In genomic region chr5:115977988-115978387, GRCh38 we compare ENCODE assay signal across 12 cellular contexts. TPM values are rescaled to one million over a fixed set of nuclear protein-coding genes. Genes with fewer than 3 reads are reported as not detected.
DNase-seq lines count a peak whose midpoint lies in the region; ATAC-seq and TF ChIP-seq lines count a peak whose summit lies in the region.
"Had no signal": no experiment of that assay in that cellular context is flagged by ENCODE, and none has a peak within 500 bp of the region (broad histone marks: within the 10 kb centered on the region; RNA-seq: fewer than 3 reads in every experiment).

No MANE protein-coding gene starts in this region.

- TF ChIP-seq RAD21 in SK-N-SH (IDR thresholded peaks at IDR 0.05; ENCODE audit: low read length) = no peak

- no peaks in the 10 kb centered on the region for H3K79me1 ChIP-seq in neuronal stem cell (ENCODE audit: low read depth, low read length)

- no peaks in the 10 kb centered on the region for H3K27me3 ChIP-seq in SK-N-SH (ENCODE audit: insufficient read depth)
- no peaks in the 10 kb centered on the region for H3K27me3 ChIP-seq in skeletal muscle tissue (ENCODE audit: control insufficient read depth in 3 of 3, insufficient read depth in 3 of 3, low read length in 3 of 3)
- H3K27me3 ChIP-seq in neuronal stem cell (ENCODE audit: control insufficient read depth in 3 of 3, insufficient read depth in 3 of 3, low read depth in 1 of 3, low read length in 3 of 3) = no peaks in the 10 kb centered on the region

- H2AFZ ChIP-seq in SK-N-SH (ENCODE audit: low read depth) (no peak overlapping the region; the same call in 1 of the 2 replicates), neuronal stem cell (ENCODE audit: low read length) (no peak overlapping the region)

- no peak overlapping the region for H2BK15ac ChIP-seq in neuronal stem cell (ENCODE audit: low read length)

- H3K4me3 ChIP-seq in SK-N-SH (ENCODE audit: low read depth in 2 of 2, low read length in 1 of 2) = no peak overlapping the region
- no peak overlapping the region for H3K4me3 ChIP-seq in skeletal muscle tissue (ENCODE audit: low read length in 3 of 3)
- no peak overlapping the region for H3K4me3 ChIP-seq in neuronal stem cell (ENCODE audit: low read length in 2 of 2)
- H3K4me3 ChIP-seq: PC-9 had no signal

- H2BK5ac ChIP-seq in neuronal stem cell (ENCODE audit: low read length) = no peak overlapping the region

- no peaks in the 10 kb centered on the region for H3K79me2 ChIP-seq in SK-N-SH (ENCODE audit: insufficient read depth)

- H4K20me1 ChIP-seq in SK-N-SH (ENCODE audit: insufficient read depth) = no peaks in the 10 kb centered on the region

- no peak overlapping the region for H3K14ac ChIP-seq in neuronal stem cell (ENCODE audit: low read length)

- CTCF ChIA-PET in SK-N-SH (lab: Yijun Ruan, JAX) = no interaction called here

- in situ Hi-C loops in GM13976 (cut with MboI; ENCODE audit: low sequenced_read_pairs, unreplicated experiment) = no loop called here

- H3K9me3 ChIP-seq in SK-N-SH (peaks cover 4% of the 10 kb centered on the region; the same call in 1 of the 2 replicates), skeletal muscle tissue (ENCODE audit: control insufficient read depth in 3 of 3, low read length in 3 of 3) (no peaks in the 10 kb centered on the region), neuronal stem cell (replicated peaks in 1 of 2; ENCODE audit: control insufficient read depth in 2 of 2, insufficient read depth in 1 of 2, low read depth in 1 of 2, low read length in 2 of 2) (no peaks in the 10 kb centered on the region)

- no peak overlapping the region for H3K9ac ChIP-seq in SK-N-SH
- no peak overlapping the region for H3K9ac ChIP-seq in skeletal muscle tissue (ENCODE audit: low read depth in 1 of 3, low read length in 3 of 3)
- H3K9ac ChIP-seq in neuronal stem cell (ENCODE audit: low read depth, low read length, poor library complexity) = no peak overlapping the region

- H3K27ac ChIP-seq in SK-N-SH (ENCODE audit: low read depth in 2 of 2, low read length in 1 of 2) (no peak overlapping the region), skeletal muscle tissue (ENCODE audit: low read depth, low read length) (peak overlapping the region; percentile 60), neuronal stem cell (replicated peaks; ENCODE audit: low read length) (no peak overlapping the region)
- H3K27ac ChIP-seq: PC-9 had no signal

- TF ChIP-seq EP300 in SK-N-SH (IDR thresholded peaks at IDR 0.05; ENCODE audit: borderline replicate concordance in 1 of 2, low read depth in 1 of 2, low read length in 1 of 2) = no peak

- H2AK5ac ChIP-seq in neuronal stem cell (ENCODE audit: low read depth, low read length) = no peak overlapping the region

- H2BK120ac ChIP-seq in neuronal stem cell (ENCODE audit: low read depth, low read length) = no peak overlapping the region

- H3K4ac ChIP-seq in neuronal stem cell (ENCODE audit: low read length) = no peak overlapping the region

- H2BK12ac ChIP-seq in neuronal stem cell (ENCODE audit: low read length) = no peak overlapping the region

- H3K9me2 ChIP-seq in SK-N-SH = no peaks in the 10 kb centered on the region

- TF ChIP-seq CTCF in SK-N-SH (IDR thresholded peaks at IDR 0.05) = no peak
- TF ChIP-seq CTCF in GM13976 (IDR thresholded peaks at IDR 0.05; ENCODE audit: borderline replicate concordance, control extremely low read depth, extremely low read depth, insufficient read depth, missing control alignments) = no peak

- H3K4me1 ChIP-seq in SK-N-SH (ENCODE audit: control insufficient read depth in 1 of 2, insufficient read depth in 2 of 2, low read depth in 1 of 2, low read length in 1 of 2) = no peaks in the 10 kb centered on the region
- H3K4me1 ChIP-seq in skeletal muscle tissue (ENCODE audit: control insufficient read depth in 3 of 3, insufficient read depth in 3 of 3, low read length in 3 of 3) = peaks cover 0 to 13% (median 0%) of the 10 kb centered on the region in 3 donors
- H3K4me1 ChIP-seq in neuronal stem cell (ENCODE audit: control insufficient read depth in 2 of 2, insufficient read depth in 1 of 2, low read depth in 1 of 2, low read length in 2 of 2) = no peaks in the 10 kb centered on the region

- no peak overlapping the region for H3K23ac ChIP-seq in neuronal stem cell (ENCODE audit: low read depth, low read length, poor library complexity)

- 31% methylated on average over 2 of the region's 2 CpGs for WGBS in SK-N-SH (ENCODE audit: low lambda C conversion rate)
- WGBS in neuronal stem cell (ENCODE audit: extremely low coverage in 2 of 2, insufficient read length in 2 of 2, insufficient replicate concordance in 1 of 2), 2 donors = no CpG with 5 or more reads among the region's 2 CpGs

- H4K8ac ChIP-seq in neuronal stem cell (ENCODE audit: low read depth, low read length) = no peak overlapping the region

- H3F3A ChIP-seq in SK-N-SH (replicated peaks; ENCODE audit: insufficient read depth) = no peaks in the 10 kb centered on the region

- POLR2A ChIA-PET in SK-N-SH (lab: Yijun Ruan, JAX) = no interaction called here

- H3K4me2 ChIP-seq in SK-N-SH (peak overlapping the region; percentile 17; the same call in 1 of the 2 replicates), neuronal stem cell (ENCODE audit: insufficient read depth, low read length, poor library complexity, severe bottlenecking) (no peak overlapping the region)
- H3K4me2 ChIP-seq: PC-9 had no signal

- no peak overlapping the region for H3K18ac ChIP-seq in neuronal stem cell (ENCODE audit: low read length)

- DNase-seq in SK-N-SH (no peak), glomerular endothelial cell (ENCODE audit: extremely low read depth, low read depth, low spot score) (peak; percentile 33), NCI-H748 treated with DMSO at 0.1 percent for 48 hours (lab: John Stamatoyannopoulos, UW) (no peak), GM13976 (ENCODE audit: low spot score) (no peak), neuronal stem cell (ENCODE audit: low spot score) (no peak)
- DNase-seq: NCI-H1092, nephron progenitor cell had no signal

- ATAC-seq in GM18867 (IDR thresholded peaks at IDR 0.05; ENCODE audit: unreplicated experiment) (peak; percentile 26), GM18520 (IDR thresholded peaks at IDR 0.05; ENCODE audit: unreplicated experiment) (no peak)
- ATAC-seq: activated CD4-positive, CD25-positive, alpha-beta regulatory T cell treated with anti-CD3 and anti-CD28 coated beads, Interleukin-2, amount 50 U/mL, for 24 hours had no signal

- no peaks in the 10 kb centered on the region for H3K36me3 ChIP-seq in SK-N-SH (replicated peaks in 1 of 2; ENCODE audit: control insufficient read depth in 1 of 2, insufficient read depth in 2 of 2, low read length in 1 of 2)
- H3K36me3 ChIP-seq in skeletal muscle tissue (ENCODE audit: control insufficient read depth in 3 of 3, insufficient read depth in 3 of 3, low read length in 3 of 3) = no peaks in the 10 kb centered on the region
- no peaks in the 10 kb centered on the region for H3K36me3 ChIP-seq in neuronal stem cell (replicated peaks in 1 of 2; ENCODE audit: control insufficient read depth in 2 of 2, insufficient read depth in 2 of 2, low read length in 2 of 2)

- no peak overlapping the region for H4K91ac ChIP-seq in neuronal stem cell (ENCODE audit: low read depth, low read length, poor library complexity)

TF ChIP-seq in SK-N-SH, 30 proteins besides CTCF, POLR2A, EP300 and RAD21:
- peak; percentile 32; the same call in 1 of the 2 replicates for TF ChIP-seq FOSL2 (IDR thresholded peaks at IDR 0.05; ENCODE audit: borderline replicate concordance, low read depth)
- TF ChIP-seq FOXM1 (IDR thresholded peaks at IDR 0.05; ENCODE audit: low read depth) = no peak

RNA-seq across cellular contexts. Expression of gene LVRN, which starts 15.7 kb away (rescaled TPM):
- 0.02 and 0.10 TPM in 2 replicates for polyA plus RNA-seq in SK-N-SH (2012; rRNA removed)
- 0.01 and 0.05 TPM in 2 replicates for polyA plus RNA-seq in SK-N-SH (2012; cell fraction: cytosol; rRNA removed)
- 0.02 and 0.10 TPM in 2 replicates for polyA plus RNA-seq in SK-N-SH (2012; cell fraction: nucleus; rRNA removed)
- total RNA-seq in glomerular endothelial cell (0.15 and 0.41 TPM in 2 replicates), skeletal muscle tissue (1.6 TPM)
- polyA plus RNA-seq in neuronal stem cell (2013, experiment 1 of 2) = 0.13 TPM
- polyA plus RNA-seq in neuronal stem cell (2013, experiment 2 of 2) = 0.12 TPM

RNA-seq across cellular contexts. Expression of gene ARL14EPL, which starts 54.3 kb away (rescaled TPM):
- not detected in 2 replicates for polyA plus RNA-seq in SK-N-SH (2012; rRNA removed)
- not detected in 2 replicates for polyA plus RNA-seq in SK-N-SH (2012; cell fraction: cytosol; rRNA removed)
- polyA plus RNA-seq in SK-N-SH (2012; cell fraction: nucleus; rRNA removed) = not detected in 2 replicates
- total RNA-seq in glomerular endothelial cell = not detected in 2 replicates
- total RNA-seq in skeletal muscle tissue = not detected
- not detected for polyA plus RNA-seq in neuronal stem cell (2013, experiment 1 of 2)
- polyA plus RNA-seq in neuronal stem cell (2013, experiment 2 of 2) = not detected
